In genomic region chr13:81480634-81481033, GRCh38 we compare ENCODE assay signal across 17 cellular contexts.
DNase-seq lines count a peak whose midpoint lies in the region; ATAC-seq and TF ChIP-seq lines count a peak whose summit lies in the region.
"Had no signal": no experiment of that assay in that cellular context is flagged by ENCODE, and none has a peak within 500 bp of the region (broad histone marks: within the 10 kb centered on the region; RNA-seq: fewer than 3 reads in every experiment).

No MANE protein-coding gene starts in this region.

- no peak overlapping the region for H3K4me3 ChIP-seq in body of pancreas
- H3K4me3 ChIP-seq in effector memory CD4-positive, alpha-beta T cell (ENCODE audit: insufficient read depth, low read depth, low read length, poor library complexity, severe bottlenecking), result no peak overlapping the region
- H3K4me3 ChIP-seq: A549, GM23338 had no signal

- H3K27me3 ChIP-seq in body of pancreas, result no peaks in the 10 kb centered on the region
- H3K27me3 ChIP-seq in effector memory CD4-positive, alpha-beta T cell (replicated peaks; ENCODE audit: control insufficient read depth, insufficient read depth, low read length, poor library complexity, severe bottlenecking), result no peaks in the 10 kb centered on the region

- no peaks in the 10 kb centered on the region for H3K9me3 ChIP-seq in body of pancreas
- H3K9me3 ChIP-seq in effector memory CD4-positive, alpha-beta T cell (ENCODE audit: control insufficient read depth, low read length), result no peaks in the 10 kb centered on the region
- H3K9me3 ChIP-seq: A549 had no signal

- ATAC-seq in body of pancreas, result no peak
- ATAC-seq: A549; activated naive CD4-positive, alpha-beta T cell treated with anti-CD3 and anti-CD28 coated beads, Interleukin-2, amount 50 U/mL, for 72 hours; esophagus mucosa; GM23338 had no signal

- no peak for TF ChIP-seq POLR2A in body of pancreas (IDR thresholded peaks at IDR 0.05)

- no peaks in the 10 kb centered on the region for H3K4me1 ChIP-seq in body of pancreas
- no peaks in the 10 kb centered on the region for H3K4me1 ChIP-seq in effector memory CD4-positive, alpha-beta T cell (ENCODE audit: control insufficient read depth, insufficient read depth, low read length, poor library complexity, severe bottlenecking)
- H3K4me1 ChIP-seq: A549, parathyroid adenoma had no signal

- TF ChIP-seq CTCF in body of pancreas (IDR thresholded peaks at IDR 0.05), result peak in 4 of 7 experiments; percentile 17 to 36 (median 30)

- WGBS in body of pancreas, 2 donors, result 51 to 56% methylated on average over 2 of the region's 2 CpGs

- DNase-seq in NCI-H1417 (lab: John Stamatoyannopoulos, UW) (peak in 2 of 3 experiments; percentile 31 to 76), NCI-H1417 treated with DMSO at 0.1 percent for 48 hours (lab: John Stamatoyannopoulos, UW) (no peak), HT-29 (ENCODE audit: low spot score) (peak; percentile 67), body of pancreas (no peak), pons (ENCODE audit: low spot score) (peak; percentile 72), 8988T (no peak)
- no peak for DNase-seq in effector CD4-positive, alpha-beta T cell
- DNase-seq in effector memory CD4-positive, alpha-beta T cell, result no peak
- DNase-seq: activated CD4-positive, CD25-positive, alpha-beta regulatory T cell; activated CD8-positive, alpha-beta memory T cell treated with anti-CD3 and anti-CD28 coated beads, Interleukin-2, amount 50 U/mL, for 4 hours; mesendoderm; trophoblast cell had no signal

- intact Hi-C loops in body of pancreas (cut with DNase I), result no loop called here

- no peak overlapping the region for H3K27ac ChIP-seq in body of pancreas
- H3K27ac ChIP-seq in effector memory CD4-positive, alpha-beta T cell (ENCODE audit: insufficient read depth, low read length, poor library complexity, severe bottlenecking), result no peak overlapping the region
- H3K27ac ChIP-seq: A549, parathyroid adenoma had no signal

- no peaks in the 10 kb centered on the region for H3K36me3 ChIP-seq in body of pancreas (replicated peaks in 1 of 2; ENCODE audit: insufficient read depth in 1 of 2, low read depth in 2 of 2)
- H3K36me3 ChIP-seq in effector memory CD4-positive, alpha-beta T cell (ENCODE audit: control insufficient read depth, insufficient read depth, low read length), result no peaks in the 10 kb centered on the region

Comparison
In these comparisons a context has a peak if more than half of its experiments do, and no peak if none do; other contexts are left out.
1. DNase-seq: peak in NCI-H1417 (2 of 3), HT-29 (single experiment) and pons (single experiment); none in NCI-H1417 treated with DMSO at 0.1 percent for 48 hours (single experiment), body of pancreas (0 of 4), effector CD4-positive, alpha-beta T cell (single experiment), 8988T (single experiment) and effector memory CD4-positive, alpha-beta T cell (0 of 3).